Comparison of ENCODE assay signal across 8 cellular contexts in genomic region chr15:45522179-45522930, GRCh38. TPM values are rescaled to one million over a fixed set of nuclear protein-coding genes. Genes with fewer than 3 reads are reported as not detected.
DNase-seq lines count a peak whose midpoint lies in the region; ATAC-seq, FAIRE-seq and TF ChIP-seq lines count a peak whose summit lies in the region.

Gene SLC30A4, minus strand, starts transcription at chr15:45522755. Its CDS starts 401 bp downstream, at chr15:45522354.

- H3K4me1 ChIP-seq in right atrium auricular region, result peaks cover 0 to 15% of the 10 kb centered on the region in 2 donors

- peak within 1 kb of the TSS; percentile 84 to 89 for H3K27ac ChIP-seq in right atrium auricular region

- ATAC-seq in GM19351 (IDR thresholded peaks at IDR 0.05; ENCODE audit: unreplicated experiment) (peak; percentile 84), HG03520 (IDR thresholded peaks at IDR 0.05; ENCODE audit: unreplicated experiment) (peak; percentile 64)

- TF ChIP-seq CTCF in right atrium auricular region (IDR thresholded peaks at IDR 0.05), result peak in 1 of 2 donors; percentile 75

- no peaks in the 10 kb centered on the region for H3K36me3 ChIP-seq in right atrium auricular region

- no peaks in the 10 kb centered on the region for H3K9me3 ChIP-seq in right atrium auricular region

- peak; percentile 73 for DNase-seq in CD1c-positive myeloid dendritic cell (ENCODE audit: extremely low spot score)
- DNase-seq in T follicular helper cell (ENCODE audit: low read depth), result peak; percentile 29
- DNase-seq in amniotic stem cell (lab: John Stamatoyannopoulos, UW), result peak; percentile 30
- peak; percentile 66 for DNase-seq in right atrium auricular region (ENCODE audit: low spot score)
- DNase-seq in putamen (ENCODE audit: low spot score), result peak; percentile 89
- DNase-seq in urothelium cell line (ENCODE audit: low spot score), result peak; percentile 84

- H3K4me3 ChIP-seq in right atrium auricular region, result peak within 1 kb of the TSS; percentile 72 to 77

- FAIRE-seq in urothelium cell line (lab: Jason Lieb, UNC), result no peak

- H3K27me3 ChIP-seq in right atrium auricular region, result no peaks in the 10 kb centered on the region

RNA-seq across cellular contexts. Expression of gene SLC30A4, which starts in this region (rescaled TPM):
- total RNA-seq in right atrium auricular region, result 1 to 10 TPM; 4.1 to 4.9 TPM

Comparison
In these comparisons a context has a peak if more than half of its experiments do, and no peak if none do; other contexts are left out.
1. Peak in every context shown above with its lines: DNase-seq, ATAC-seq, H3K4me3 ChIP-seq and H3K27ac ChIP-seq.
2. DNase-seq: peak in every context shown above with its lines; median percentile 89 in putamen; 84 in urothelium cell line; 73 in CD1c-positive myeloid dendritic cell; 66 in right atrium auricular region; 30 in amniotic stem cell; 29 in T follicular helper cell.